ENCODE assay signal across 14 cellular contexts in the genomic region with DNA sequence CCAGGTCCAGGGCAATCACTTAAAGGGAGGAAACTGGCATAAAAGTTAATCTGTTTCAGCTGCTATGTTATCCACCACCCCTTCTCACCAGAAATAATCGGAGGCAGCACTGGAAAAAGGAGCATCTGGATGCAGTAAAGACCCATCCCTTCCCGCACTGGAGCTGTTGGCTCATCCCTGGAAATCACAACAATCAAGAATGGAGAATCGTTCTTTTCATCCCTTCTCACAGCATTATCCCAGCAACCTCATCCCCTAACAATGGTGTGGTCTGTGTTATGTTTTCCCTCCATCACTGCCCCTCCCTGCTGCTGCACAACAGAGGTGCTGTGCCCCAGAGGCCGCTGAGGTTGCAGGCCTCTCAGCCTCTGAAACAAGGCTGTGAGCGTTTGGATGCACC.
A peak's percentile ranks its signal among the peaks of the same experiment; 100 is the strongest.
DNase-seq lines count a peak whose midpoint lies in the region; ATAC-seq lines count a peak whose summit lies in the region.
"Had no signal": no experiment of that assay in that cellular context is flagged by ENCODE, and none has a peak within 500 bp of the region (broad histone marks: within the 10 kb centered on the region; RNA-seq: fewer than 3 reads in every experiment).

No MANE protein-coding gene starts in this region.

- peak overlapping the region; percentile 94 for H3K27ac ChIP-seq in layer of hippocampus (ENCODE audit: low read depth, low read length)
- H3K27ac ChIP-seq in stomach smooth muscle (ENCODE audit: low read length), result peak overlapping the region; percentile 25
- H3K27ac ChIP-seq: 22Rv1 had no signal

- no peaks in the 10 kb centered on the region for H3K9me3 ChIP-seq in stomach smooth muscle (ENCODE audit: control insufficient read depth in 2 of 2, low read length in 2 of 2)
- H3K9me3 ChIP-seq: adrenal gland, esophagus squamous epithelium had no signal

- H3K27me3 ChIP-seq in layer of hippocampus (ENCODE audit: control insufficient read depth, insufficient read depth, low read length) (no peaks in the 10 kb centered on the region), stomach smooth muscle (ENCODE audit: control insufficient read depth in 1 of 2, insufficient read depth in 2 of 2, low read length in 2 of 2) (no peaks in the 10 kb centered on the region)
- H3K27me3 ChIP-seq: adrenal gland, esophagus squamous epithelium had no signal

- H3K4me3 ChIP-seq in stomach smooth muscle (ENCODE audit: low read length in 2 of 2), result peak overlapping the region in 1 of 2 donors; percentile 3
- H3K4me3 ChIP-seq: adrenal gland, esophagus squamous epithelium had no signal

- H3K9ac ChIP-seq in stomach smooth muscle (ENCODE audit: low read length in 2 of 2), result no peak overlapping the region

- H3K4me1 ChIP-seq in stomach smooth muscle (ENCODE audit: control insufficient read depth, insufficient read depth, low read length), result peaks cover 10% of the 10 kb centered on the region

- DNase-seq in DMS 273 (lab: John Stamatoyannopoulos, UW; ENCODE audit: unreplicated experiment), result peak; percentile 7
- no peak for DNase-seq in DMS 273 treated with DMSO at 0.1 percent for 48 hours (lab: John Stamatoyannopoulos, UW)
- peak in 49 of 56 donors; percentile 13 to 90 (median 67) for DNase-seq in amygdala (lab: John Stamatoyannopoulos, UW)
- no peak for DNase-seq in T1000 (lab: John Stamatoyannopoulos, UW)
- DNase-seq: activated CD8-positive, alpha-beta memory T cell treated with anti-CD3 and anti-CD28 coated beads for 24 hours; esophagus squamous epithelium; NCI-H82; T-cell had no signal

- no peaks in the 10 kb centered on the region for H3K36me3 ChIP-seq in stomach smooth muscle (ENCODE audit: control insufficient read depth in 2 of 2, insufficient read depth in 2 of 2, low read length in 2 of 2)
- H3K36me3 ChIP-seq: adrenal gland, esophagus squamous epithelium had no signal

- no peak for ATAC-seq in GM19395 (IDR thresholded peaks at IDR 0.05; ENCODE audit: unreplicated experiment)
- no peak for ATAC-seq in HG03565 (IDR thresholded peaks at IDR 0.05; ENCODE audit: unreplicated experiment)
- ATAC-seq: T-cell had no signal

Comparison
In these comparisons a context has a peak if more than half of its experiments do, and no peak if none do; other contexts are left out.
1. DNase-seq: peak in DMS 273 (single experiment) and amygdala (49 of 56); none in DMS 273 treated with DMSO at 0.1 percent for 48 hours (single experiment) and T1000 (single experiment).